Comparison of ENCODE assay signal across 8 cellular contexts in the genomic region with DNA sequence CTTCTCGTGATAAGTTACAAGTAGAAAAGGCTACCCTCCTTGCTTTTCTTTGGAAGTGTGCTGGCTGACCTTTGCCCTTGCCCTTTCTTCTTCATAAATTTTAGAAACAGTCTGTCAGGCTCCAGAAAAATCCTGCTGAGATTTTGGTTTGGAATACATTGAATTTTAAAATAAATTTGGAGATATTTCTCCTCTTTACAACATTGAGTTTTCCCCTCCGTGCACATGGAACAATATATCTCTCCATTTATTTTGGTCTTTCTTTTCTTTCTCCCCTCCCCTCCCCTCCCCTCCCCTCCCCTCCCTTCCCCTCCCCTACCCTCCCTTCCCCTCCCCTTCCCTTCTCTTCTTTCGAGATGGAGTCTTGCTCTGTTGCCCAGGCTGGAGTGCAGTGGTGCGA. TPM values are rescaled to one million over a fixed set of nuclear protein-coding genes. Genes with fewer than 3 reads are reported as not detected.
"Had no signal": no experiment of that assay in that cellular context is flagged by ENCODE, and none has a peak within 500 bp of the region (broad histone marks: within the 10 kb centered on the region; RNA-seq: fewer than 3 reads in every experiment).

No MANE protein-coding gene starts in this region.

- FAIRE-seq: G401.6, GM12878, GM12891, GM12892, GM18507, GM19239 had no signal

- H3K4me3 ChIP-seq: GM12878 had no signal

- ATAC-seq: GM12878 had no signal

- DNase-seq: GDM1, GF-D8 had no signal

RNA-seq across cellular contexts. Expression of gene KLK4, which starts 8.6 kb away (rescaled TPM):
- total RNA-seq: GM12878 had no signal

RNA-seq across cellular contexts. Expression of gene KLK3, which starts 47.9 kb away (rescaled TPM):
- total RNA-seq: GM12878 had no signal

RNA-seq across cellular contexts. Expression of gene KLK5, which starts 50.2 kb away (rescaled TPM):
- total RNA-seq: GM12878 had no signal
